Comparison of ENCODE assay signal across 9 cellular contexts in the genomic region with DNA sequence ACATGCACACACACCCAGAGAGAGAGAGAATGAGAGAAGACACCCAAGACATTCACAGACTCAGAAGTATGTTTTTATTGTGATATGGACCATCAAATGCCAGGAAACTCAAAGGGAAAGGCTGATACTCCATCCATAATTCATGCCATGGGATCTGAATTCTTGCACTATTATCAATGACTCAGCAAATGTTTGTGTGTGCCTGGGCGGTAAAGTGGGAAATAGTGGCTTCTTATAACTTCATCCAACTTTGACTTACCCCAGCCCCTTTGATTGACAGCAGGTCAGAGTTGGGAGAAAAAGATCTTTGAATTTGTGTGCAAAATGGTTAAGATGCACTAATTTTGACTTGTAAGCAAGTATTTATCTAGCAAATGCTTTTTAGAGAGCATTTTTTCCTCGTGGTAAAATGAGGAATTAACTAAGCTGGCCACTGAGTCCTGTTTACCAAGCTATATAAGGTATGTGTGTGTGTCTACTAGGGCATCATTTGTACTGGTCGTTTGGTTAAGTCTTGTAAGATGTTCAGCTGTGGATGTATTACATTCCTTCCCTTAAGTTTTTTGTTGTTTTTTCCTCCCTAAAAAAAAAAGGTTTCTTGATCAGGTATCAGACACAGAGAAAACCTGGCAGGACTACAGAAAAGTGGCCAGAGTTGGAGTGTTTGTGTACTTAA. TPM values are rescaled to one million over a fixed set of nuclear protein-coding genes. Genes with fewer than 3 reads are reported as not detected.
A peak's percentile ranks its signal among the peaks of the same experiment; 100 is the strongest.
DNase-seq lines count a peak whose midpoint lies in the region; ATAC-seq and TF ChIP-seq lines count a peak whose summit lies in the region.
"Had no signal": no experiment of that assay in that cellular context is flagged by ENCODE, and none has a peak within 500 bp of the region (broad histone marks: within the 10 kb centered on the region; RNA-seq: fewer than 3 reads in every experiment).

No MANE protein-coding gene starts in this region.

- no peak overlapping the region for H3K4me3 ChIP-seq in RWPE2 (ENCODE audit: severe bottlenecking)
- no peak overlapping the region for H3K4me3 ChIP-seq in fibroblast of the aortic adventitia (ENCODE audit: low read depth, low read length)

- no peak overlapping the region for H3K4me3 Mint-ChIP-seq in activated T-helper 2 cell treated with anti-CD3 and anti-CD28 coated beads, Interferon-gamma antibody, Interleukin-2, Interleukin-4, amounts not matched to agents 10 μg/mL and 5 μg/mL and 100 μg/mL, durations not matched to agents 14 hours and 24 hours and 36 hours (ENCODE audit: low read depth)

- ATAC-seq in RWPE2 (ENCODE audit: low read depth): no peak
- ATAC-seq in GM19467 (IDR thresholded peaks at IDR 0.05; ENCODE audit: unreplicated experiment): no peak

- peaks cover 12% of the 10 kb centered on the region for H3K36me3 ChIP-seq in RWPE2 (ENCODE audit: low read depth)

- no peaks in the 10 kb centered on the region for H3K27me3 ChIP-seq in RWPE2 (ENCODE audit: insufficient read depth, poor library complexity, severe bottlenecking)

- H3K9me3 ChIP-seq in RWPE2 (ENCODE audit: severe bottlenecking): no peaks in the 10 kb centered on the region

- DNase-seq in Daoy (ENCODE audit: low read depth) (peak; percentile 45), RWPE2 (ENCODE audit: low spot score) (no peak), fibroblast of the aortic adventitia (ENCODE audit: low read depth) (peak; percentile 75), pons (ENCODE audit: low spot score) (peak; percentile 28), hypothalamus (lab: John Stamatoyannopoulos, UW) (no peak), GM19238 (ENCODE audit: insufficient read length, low spot score) (no peak)
- no peak for DNase-seq in activated T-helper 2 cell treated with anti-CD3 and anti-CD28 coated beads, Interferon-gamma antibody, Interleukin-2, Interleukin-4, amounts not matched to agents 10 μg/mL and 5 μg/mL and 100 μg/mL, durations not matched to agents 14 hours and 24 hours and 36 hours (ENCODE audit: low spot score)
- DNase-seq: NCI-H1436 had no signal

- intact Hi-C loops in activated T-helper 2 cell treated with anti-CD3 and anti-CD28 coated beads, Interferon-gamma antibody, Interleukin-2, Interleukin-4, amounts not matched to agents 10 μg/mL and 5 μg/mL and 100 μg/mL, durations not matched to agents 14 hours and 24 hours and 36 hours (cut with micrococcal nuclease): no loop called here

- peaks cover 34% of the 10 kb centered on the region for H3K4me1 ChIP-seq in RWPE2 (ENCODE audit: insufficient read depth, poor library complexity, severe bottlenecking)

- TF ChIP-seq CTCF in RWPE2 (IDR thresholded peaks at IDR 0.05; ENCODE audit: poor library complexity, severe bottlenecking): no peak
- TF ChIP-seq CTCF in fibroblast of the aortic adventitia (IDR thresholded peaks at IDR 0.05; ENCODE audit: insufficient read depth, low read length): no peak

- no peaks in the 10 kb centered on the region for H3K36me3 Mint-ChIP-seq in activated T-helper 2 cell treated with anti-CD3 and anti-CD28 coated beads, Interferon-gamma antibody, Interleukin-2, Interleukin-4, amounts not matched to agents 10 μg/mL and 5 μg/mL and 100 μg/mL, durations not matched to agents 14 hours and 24 hours and 36 hours (ENCODE audit: low read depth)

- peak overlapping the region; percentile 86 for H3K27ac ChIP-seq in RWPE2 (ENCODE audit: poor library complexity, severe bottlenecking)

- H3K27me3 Mint-ChIP-seq in activated T-helper 2 cell treated with anti-CD3 and anti-CD28 coated beads, Interferon-gamma antibody, Interleukin-2, Interleukin-4, amounts not matched to agents 10 μg/mL and 5 μg/mL and 100 μg/mL, durations not matched to agents 14 hours and 24 hours and 36 hours (ENCODE audit: low read depth): peaks cover 54% of the 10 kb centered on the region

- no peak overlapping the region for H3K27ac Mint-ChIP-seq in activated T-helper 2 cell treated with anti-CD3 and anti-CD28 coated beads, Interferon-gamma antibody, Interleukin-2, Interleukin-4, amounts not matched to agents 10 μg/mL and 5 μg/mL and 100 μg/mL, durations not matched to agents 14 hours and 24 hours and 36 hours

- H3K9me3 Mint-ChIP-seq in activated T-helper 2 cell treated with anti-CD3 and anti-CD28 coated beads, Interferon-gamma antibody, Interleukin-2, Interleukin-4, amounts not matched to agents 10 μg/mL and 5 μg/mL and 100 μg/mL, durations not matched to agents 14 hours and 24 hours and 36 hours: no peaks in the 10 kb centered on the region

- peaks cover 5% of the 10 kb centered on the region for H3K4me1 Mint-ChIP-seq in activated T-helper 2 cell treated with anti-CD3 and anti-CD28 coated beads, Interferon-gamma antibody, Interleukin-2, Interleukin-4, amounts not matched to agents 10 μg/mL and 5 μg/mL and 100 μg/mL, durations not matched to agents 14 hours and 24 hours and 36 hours (ENCODE audit: low read depth)

RNA-seq across cellular contexts. Expression of a gene that starts 3.1 kb away (rescaled TPM):
- 82.6 and 86.6 TPM in 2 replicates for total RNA-seq in Daoy (2014; rRNA removed; shearing (Covaris generic))
- total RNA-seq in fibroblast of the aortic adventitia (ENCODE audit: low replicate concordance): 15.9 and 118 TPM in 2 replicates
- total RNA-seq in activated T-helper 2 cell treated with anti-CD3 and anti-CD28 coated beads, Interferon-gamma antibody, Interleukin-2, Interleukin-4, amounts not matched to agents 10 μg/mL and 5 μg/mL and 100 μg/mL, durations not matched to agents 14 hours and 24 hours and 36 hours: not detected in 2 replicates

Comparison
In these comparisons a context has a peak if more than half of its experiments do, and no peak if none do; other contexts are left out.
1. DNase-seq: peak in Daoy (single experiment), fibroblast of the aortic adventitia (single experiment) and pons (single experiment); none in RWPE2 (single experiment), activated T-helper 2 cell treated with anti-CD3 and anti-CD28 coated beads, Interferon-gamma antibody, Interleukin-2, Interleukin-4, amounts not matched to agents 10 μg/mL and 5 μg/mL and 100 μg/mL, durations not matched to agents 14 hours and 24 hours and 36 hours (single experiment), hypothalamus (0 of 51) and GM19238 (single experiment).
2. RNA of a gene that starts 3.1 kb away (total RNA-seq): 15.9 to 118 TPM in fibroblast of the aortic adventitia and 82.6 to 86.6 TPM in Daoy; not detected in activated T-helper 2 cell treated with anti-CD3 and anti-CD28 coated beads, Interferon-gamma antibody, Interleukin-2, Interleukin-4, amounts not matched to agents 10 μg/mL and 5 μg/mL and 100 μg/mL, durations not matched to agents 14 hours and 24 hours and 36 hours; every median in the first group is over 10 times any median in the second.